Comparison of ENCODE assay signal across 19 cellular contexts in the genomic region with DNA sequence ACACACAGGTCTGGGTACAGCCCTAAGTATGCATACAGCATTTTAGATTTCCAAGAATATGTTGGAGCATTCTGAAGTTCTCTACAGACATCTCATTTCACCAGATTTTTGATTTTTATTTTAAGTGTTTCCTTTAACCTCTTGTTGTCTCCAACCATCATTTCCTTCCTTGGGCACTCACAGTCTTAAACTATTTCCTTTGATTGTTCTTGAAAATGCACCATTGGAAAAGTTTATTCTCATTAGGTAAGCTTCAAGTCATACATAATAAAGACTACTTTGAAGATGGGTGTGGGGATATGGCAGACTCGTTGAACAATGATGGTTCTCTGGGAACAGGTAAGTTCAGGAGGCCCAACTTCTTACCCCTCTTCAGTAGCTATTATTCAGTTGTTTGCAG.
DNase-seq lines count a peak whose midpoint lies in the region; ATAC-seq and TF ChIP-seq lines count a peak whose summit lies in the region.
"Had no signal": no experiment of that assay in that cellular context is flagged by ENCODE, and none has a peak within 500 bp of the region (broad histone marks: within the 10 kb centered on the region; RNA-seq: fewer than 3 reads in every experiment).

No MANE protein-coding gene starts in this region.

- H3K36me3 ChIP-seq in GM23338 (ENCODE audit: insufficient read depth), result no peaks in the 10 kb centered on the region
- H3K36me3 ChIP-seq: BLaER1 had no signal

- H3K4me3 Mint-ChIP-seq in GM23338, result no peak overlapping the region
- H3K4me3 Mint-ChIP-seq in endothelial cell (ENCODE audit: unreplicated experiment), result no peak overlapping the region
- H3K4me3 Mint-ChIP-seq: B cell; CD4-positive, CD25-positive, alpha-beta regulatory T cell; CD8-positive, alpha-beta T cell; H9 had no signal

- no peaks in the 10 kb centered on the region for H3K27me3 ChIP-seq in GM23338 (ENCODE audit: insufficient read depth)
- H3K27me3 ChIP-seq: BLaER1 had no signal

- H3K27me3 Mint-ChIP-seq in GM23338 (ENCODE audit: insufficient read depth, low read depth, poor library complexity), result no peaks in the 10 kb centered on the region
- H3K27me3 Mint-ChIP-seq in endothelial cell (ENCODE audit: unreplicated experiment), result no peaks in the 10 kb centered on the region
- H3K27me3 Mint-ChIP-seq: B cell; CD4-positive, CD25-positive, alpha-beta regulatory T cell had no signal

- no peak overlapping the region for H3K4me3 ChIP-seq in GM23338
- H3K4me3 ChIP-seq: BLaER1 had no signal

- H3K9me3 Mint-ChIP-seq in GM23338 (no peaks in the 10 kb centered on the region), endothelial cell (ENCODE audit: unreplicated experiment) (no peaks in the 10 kb centered on the region)
- H3K9me3 Mint-ChIP-seq: CD8-positive, alpha-beta T cell; H9 had no signal

- H3K4me1 ChIP-seq in GM23338 (ENCODE audit: insufficient read depth), result no peaks in the 10 kb centered on the region
- H3K4me1 ChIP-seq: BLaER1 had no signal

- DNase-seq in GM23338 (ENCODE audit: low spot score) (no peak), endothelial cell (ENCODE audit: low spot score) (no peak), glomerular endothelial cell (ENCODE audit: extremely low read depth, low read depth, low spot score) (peak; percentile 41), pulmonary artery endothelial cell (ENCODE audit: low read depth, low spot score) (peak; percentile 48), omental fat pad (ENCODE audit: low spot score) (no peak), NCI-H2227 treated with DMSO at 0.1 percent for 48 hours (lab: John Stamatoyannopoulos, UW) (no peak)
- DNase-seq in activated effector memory CD4-positive, alpha-beta T cell treated with anti-CD3 and anti-CD28 coated beads, Interleukin-2, amount 50 U/mL, for 16 hours, result no peak
- DNase-seq: CD4-positive, CD25-positive, alpha-beta regulatory T cell; CD8-positive, alpha-beta T cell; DMS 273 treated with DMSO at 0.1 percent for 48 hours; DMS53; DMS79 treated with DMSO at 0.1 percent for 48 hours; GF-D8; H9 had no signal

- no peak overlapping the region for H3K4me2 ChIP-seq in GM23338
- H3K4me2 ChIP-seq: BLaER1 had no signal

- no peaks in the 10 kb centered on the region for H3K79me2 ChIP-seq in GM23338 (replicated peaks; ENCODE audit: insufficient read depth)

- peak overlapping the region; percentile 44; the same call in 1 of the 2 replicates for H2AFZ ChIP-seq in GM23338

- H3K27ac ChIP-seq in GM23338 (ENCODE audit: low read depth), result no peak overlapping the region
- H3K27ac ChIP-seq: 22Rv1, BLaER1, C4-2B had no signal

- no peaks in the 10 kb centered on the region for H4K20me1 ChIP-seq in GM23338 (replicated peaks; ENCODE audit: insufficient read depth)
- H4K20me1 ChIP-seq: BLaER1 had no signal

- H3K27ac Mint-ChIP-seq in GM23338, result no peak overlapping the region
- H3K27ac Mint-ChIP-seq in endothelial cell (ENCODE audit: unreplicated experiment), result peak overlapping the region; percentile 79
- H3K27ac Mint-ChIP-seq: B cell; CD4-positive, CD25-positive, alpha-beta regulatory T cell; CD8-positive, alpha-beta T cell; H9 had no signal

- no peaks in the 10 kb centered on the region for H3K9me2 ChIP-seq in GM23338 (ENCODE audit: insufficient read depth)

- TF ChIP-seq CTCF in GM23338 (conservative IDR thresholded peaks at IDR 0.05; ENCODE audit: low read depth in 2 of 2) (no peak), endothelial cell (IDR thresholded peaks at IDR 0.05; ENCODE audit: unreplicated experiment) (no peak), omental fat pad (IDR thresholded peaks at IDR 0.05) (no peak)

- ATAC-seq in GM23338 (no peak), omental fat pad (ENCODE audit: low FRiP score) (no peak)
- ATAC-seq: CD8-positive, alpha-beta T cell; HCT116 had no signal

- H3F3A ChIP-seq in GM23338 (replicated peaks; ENCODE audit: low read depth), result no peaks in the 10 kb centered on the region

- H3K4me1 Mint-ChIP-seq in GM23338, result no peaks in the 10 kb centered on the region
- H3K4me1 Mint-ChIP-seq in endothelial cell (ENCODE audit: unreplicated experiment), result peaks cover 17% of the 10 kb centered on the region
- H3K4me1 Mint-ChIP-seq: B cell; CD4-positive, CD25-positive, alpha-beta regulatory T cell; H9 had no signal

- H3K36me3 Mint-ChIP-seq in GM23338 (ENCODE audit: low read depth), result no peaks in the 10 kb centered on the region
- H3K36me3 Mint-ChIP-seq in endothelial cell (ENCODE audit: low read depth, unreplicated experiment), result no peaks in the 10 kb centered on the region
- H3K36me3 Mint-ChIP-seq: CD4-positive, CD25-positive, alpha-beta regulatory T cell; CD8-positive, alpha-beta T cell had no signal

TF ChIP-seq in GM23338, 12 proteins besides CTCF, POLR2A, EP300 and RAD21 (continues in another document):
- TF ChIP-seq, protein P1, sequence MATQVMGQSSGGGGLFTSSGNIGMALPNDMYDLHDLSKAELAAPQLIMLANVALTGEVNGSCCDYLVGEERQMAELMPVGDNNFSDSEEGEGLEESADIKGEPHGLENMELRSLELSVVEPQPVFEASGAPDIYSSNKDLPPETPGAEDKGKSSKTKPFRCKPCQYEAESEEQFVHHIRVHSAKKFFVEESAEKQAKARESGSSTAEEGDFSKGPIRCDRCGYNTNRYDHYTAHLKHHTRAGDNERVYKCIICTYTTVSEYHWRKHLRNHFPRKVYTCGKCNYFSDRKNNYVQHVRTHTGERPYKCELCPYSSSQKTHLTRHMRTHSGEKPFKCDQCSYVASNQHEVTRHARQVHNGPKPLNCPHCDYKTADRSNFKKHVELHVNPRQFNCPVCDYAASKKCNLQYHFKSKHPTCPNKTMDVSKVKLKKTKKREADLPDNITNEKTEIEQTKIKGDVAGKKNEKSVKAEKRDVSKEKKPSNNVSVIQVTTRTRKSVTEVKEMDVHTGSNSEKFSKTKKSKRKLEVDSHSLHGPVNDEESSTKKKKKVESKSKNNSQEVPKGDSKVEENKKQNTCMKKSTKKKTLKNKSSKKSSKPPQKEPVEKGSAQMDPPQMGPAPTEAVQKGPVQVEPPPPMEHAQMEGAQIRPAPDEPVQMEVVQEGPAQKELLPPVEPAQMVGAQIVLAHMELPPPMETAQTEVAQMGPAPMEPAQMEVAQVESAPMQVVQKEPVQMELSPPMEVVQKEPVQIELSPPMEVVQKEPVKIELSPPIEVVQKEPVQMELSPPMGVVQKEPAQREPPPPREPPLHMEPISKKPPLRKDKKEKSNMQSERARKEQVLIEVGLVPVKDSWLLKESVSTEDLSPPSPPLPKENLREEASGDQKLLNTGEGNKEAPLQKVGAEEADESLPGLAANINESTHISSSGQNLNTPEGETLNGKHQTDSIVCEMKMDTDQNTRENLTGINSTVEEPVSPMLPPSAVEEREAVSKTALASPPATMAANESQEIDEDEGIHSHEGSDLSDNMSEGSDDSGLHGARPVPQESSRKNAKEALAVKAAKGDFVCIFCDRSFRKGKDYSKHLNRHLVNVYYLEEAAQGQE (IDR thresholded peaks at IDR 0.05; ENCODE audit: unreplicated experiment), result no peak
- TF ChIP-seq, protein P2, sequence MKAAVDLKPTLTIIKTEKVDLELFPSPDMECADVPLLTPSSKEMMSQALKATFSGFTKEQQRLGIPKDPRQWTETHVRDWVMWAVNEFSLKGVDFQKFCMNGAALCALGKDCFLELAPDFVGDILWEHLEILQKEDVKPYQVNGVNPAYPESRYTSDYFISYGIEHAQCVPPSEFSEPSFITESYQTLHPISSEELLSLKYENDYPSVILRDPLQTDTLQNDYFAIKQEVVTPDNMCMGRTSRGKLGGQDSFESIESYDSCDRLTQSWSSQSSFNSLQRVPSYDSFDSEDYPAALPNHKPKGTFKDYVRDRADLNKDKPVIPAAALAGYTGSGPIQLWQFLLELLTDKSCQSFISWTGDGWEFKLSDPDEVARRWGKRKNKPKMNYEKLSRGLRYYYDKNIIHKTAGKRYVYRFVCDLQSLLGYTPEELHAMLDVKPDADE (IDR thresholded peaks at IDR 0.05), result no peak
- TF ChIP-seq NANOG (IDR thresholded peaks at IDR 0.05; ENCODE audit: borderline replicate concordance), result no peak
- no peak for TF ChIP-seq ZNF114 (CRISPR knock-in tag; IDR thresholded peaks at IDR 0.05)
- no peak for TF ChIP-seq EZH2 (IDR thresholded peaks at IDR 0.05; ENCODE audit: low read depth, unreplicated experiment)
- no peak for TF ChIP-seq POLR2AphosphoS5 (IDR thresholded peaks at IDR 0.05; ENCODE audit: low read depth)

Comparison
In these comparisons a context has a peak if more than half of its experiments do, and no peak if none do; other contexts are left out.
1. DNase-seq: peak in glomerular endothelial cell (single experiment) and pulmonary artery endothelial cell (single experiment); none in GM23338 (single experiment), endothelial cell (single experiment), omental fat pad (single experiment), activated effector memory CD4-positive, alpha-beta T cell treated with anti-CD3 and anti-CD28 coated beads, Interleukin-2, amount 50 U/mL, for 16 hours (single experiment) and NCI-H2227 treated with DMSO at 0.1 percent for 48 hours (single experiment).